9 cellular contexts compared by ENCODE assay signal in genomic region chr4:10074767-10075105, GRCh38. TPM values are rescaled to one million over a fixed set of nuclear protein-coding genes. Genes with fewer than 3 reads are reported as not detected.
DNase-seq lines count a peak whose midpoint lies in the region; ATAC-seq and TF ChIP-seq lines count a peak whose summit lies in the region.
"Had no signal": no experiment of that assay in that cellular context is flagged by ENCODE, and none has a peak within 500 bp of the region (broad histone marks: within the 10 kb centered on the region; RNA-seq: fewer than 3 reads in every experiment).

No MANE protein-coding gene starts in this region.

- peaks cover 0 to 24% (median 17%) of the 10 kb centered on the region in 12 donors for H3K4me1 ChIP-seq in heart left ventricle
- no peaks in the 10 kb centered on the region for H3K4me1 ChIP-seq in SJCRH30
- no peaks in the 10 kb centered on the region for H3K4me1 ChIP-seq in foreskin keratinocyte

- ATAC-seq in heart left ventricle = peak in 1 of 4 donors; percentile 19
- ATAC-seq in Right ventricle myocardium superior (ENCODE audit: poor library complexity) = no peak
- peak; percentile 88 for ATAC-seq in foreskin keratinocyte
- no peak for ATAC-seq in HG03175 (IDR thresholded peaks at IDR 0.05; ENCODE audit: unreplicated experiment)
- no peak for ATAC-seq in GM19351 (IDR thresholded peaks at IDR 0.05; ENCODE audit: unreplicated experiment)

- H3K36me3 ChIP-seq in heart left ventricle = peaks cover 0 to 87% (median 77%) of the 10 kb centered on the region in 9 donors
- H3K36me3 ChIP-seq in SJCRH30 = peaks cover 46% of the 10 kb centered on the region

- H3K36me3 Mint-ChIP-seq in type B pancreatic cell = peaks cover 27% of the 10 kb centered on the region

- 84 to 97% (median 89%) methylated on average over 7 of the region's 7 CpGs for WGBS in heart left ventricle, 4 donors

- DNase-seq in heart left ventricle = no peak
- no peak for DNase-seq in Right ventricle myocardium superior
- DNase-seq in SJCRH30 = peak; percentile 30 to 39
- DNase-seq in foreskin keratinocyte = peak in 1 of 2 donors; percentile 44
- DNase-seq in type B pancreatic cell (ENCODE audit: extremely low spot score, unreplicated experiment) = no peak
- DNase-seq in NCI-H526 (lab: John Stamatoyannopoulos, UW) = no peak
- DNase-seq: RPMI8226 had no signal

- H3K9me3 ChIP-seq in heart left ventricle (no peaks in the 10 kb centered on the region), SJCRH30 (replicated peaks) (no peaks in the 10 kb centered on the region)

- H3K27ac ChIP-seq in heart left ventricle (no peak overlapping the region), SJCRH30 (no peak overlapping the region), foreskin keratinocyte (no peak overlapping the region)

- H3K27me3 ChIP-seq in heart left ventricle = no peaks in the 10 kb centered on the region
- H3K27me3 ChIP-seq in SJCRH30 = no peaks in the 10 kb centered on the region
- H3K27me3 ChIP-seq in foreskin keratinocyte = no peaks in the 10 kb centered on the region

- H3K27me3 Mint-ChIP-seq in type B pancreatic cell = no peaks in the 10 kb centered on the region

- no peak overlapping the region for H3K27ac Mint-ChIP-seq in type B pancreatic cell

- H3K4me3 Mint-ChIP-seq in type B pancreatic cell = no peak overlapping the region

- no peak for TF ChIP-seq POLR2A in heart left ventricle (IDR thresholded peaks at IDR 0.05)

- no peak overlapping the region for H3K4me3 ChIP-seq in heart left ventricle
- H3K4me3 ChIP-seq in SJCRH30 = no peak overlapping the region

- TF ChIP-seq CTCF in heart left ventricle (IDR thresholded peaks at IDR 0.05) = peak in 8 of 12 donors; percentile 9 to 38 (median 26)
- TF ChIP-seq CTCF in foreskin keratinocyte (conservative IDR thresholded peaks at IDR 0.05) = peak; percentile 78
- peak; percentile 20 for TF ChIP-seq CTCF in type B pancreatic cell (conservative IDR thresholded peaks at IDR 0.05)

- no peaks in the 10 kb centered on the region for H3K4me1 Mint-ChIP-seq in type B pancreatic cell (ENCODE audit: unreplicated experiment)

- intact Hi-C loops in heart left ventricle (cut with DNase I) (loop anchor here in 1 of 10 donors (5.0 kb wide), 1 partner anchor 328 kb away; no protein-coding TSS in a partner anchor), Right ventricle myocardium superior (cut with DNase I) (no loop called here)

- H3K9me3 Mint-ChIP-seq in type B pancreatic cell = no peaks in the 10 kb centered on the region

RNA-seq across cellular contexts. Expression of gene WDR1, which starts 41.9 kb away (rescaled TPM):
- total RNA-seq in heart left ventricle = 100 to 1,000 TPM; 113 to 299 (median 185) TPM
- polyA plus RNA-seq in heart left ventricle = 100 to 1,000 TPM in 1 of 2 donors, 10 to 100 TPM in 1; 76.1 to 279 TPM
- total RNA-seq in Right ventricle myocardium superior = 183 TPM
- 95.1 and 95.7 TPM in 2 replicates for total RNA-seq in SJCRH30 (2014; rRNA removed; shearing (Covaris generic))
- 383 and 394 TPM in 2 replicates for total RNA-seq in foreskin keratinocyte
- 293 and 310 TPM in 2 replicates for polyA plus RNA-seq in foreskin keratinocyte
- total RNA-seq in type B pancreatic cell (ENCODE audit: low replicate concordance) = 227 and 313 TPM in 2 replicates

RNA-seq across cellular contexts. Expression of gene SLC2A9, which starts 53.4 kb away (rescaled TPM):
- total RNA-seq in heart left ventricle = 10 to 100 TPM in 1 of 9 donors, 1 to 10 TPM in 8; 1.6 to 15.1 (median 5.9) TPM
- 1 to 10 TPM; 2.1 to 3.1 TPM for polyA plus RNA-seq in heart left ventricle
- 8.8 TPM for total RNA-seq in Right ventricle myocardium superior
- 0.08 TPM in 1 of 2 replicates, not detected in the other for total RNA-seq in SJCRH30 (2014; rRNA removed; shearing (Covaris generic))
- total RNA-seq in foreskin keratinocyte = 33.2 and 43.9 TPM in 2 replicates
- 19.0 and 25.4 TPM in 2 replicates for polyA plus RNA-seq in foreskin keratinocyte
- total RNA-seq in type B pancreatic cell (ENCODE audit: low replicate concordance) = 1.1 and 2.5 TPM in 2 replicates

Comparison
In these comparisons a context has a peak if more than half of its experiments do, and no peak if none do; other contexts are left out.
1. DNase-seq: peak in SJCRH30 (2 of 2); none in heart left ventricle (0 of 5), Right ventricle myocardium superior (single experiment), type B pancreatic cell (single experiment) and NCI-H526 (0 of 2).
2. CTCF ChIP-seq: peak in every context shown above with its lines; median percentile 78 in foreskin keratinocyte; 26 in heart left ventricle; 20 in type B pancreatic cell.